ENCODE assay signal across 18 cellular contexts in the genomic region with DNA sequence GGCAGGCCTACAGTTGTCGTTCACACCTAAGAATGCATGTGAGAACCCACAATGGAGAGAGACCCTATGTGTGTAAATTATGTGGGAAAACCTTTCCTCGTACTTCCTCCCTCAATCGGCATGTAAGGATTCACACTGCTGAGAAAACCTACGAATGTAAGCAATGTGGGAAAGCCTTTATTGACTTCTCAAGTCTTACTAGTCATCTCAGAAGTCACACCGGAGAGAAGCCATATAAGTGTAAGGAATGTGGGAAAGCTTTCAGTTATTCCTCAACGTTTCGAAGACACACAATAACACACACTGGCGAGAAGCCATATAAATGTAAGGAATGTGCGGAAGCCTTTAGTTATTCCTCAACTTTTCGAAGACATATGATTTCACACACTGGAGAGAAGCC. TPM values are rescaled to one million over a fixed set of nuclear protein-coding genes. Genes with fewer than 3 reads are reported as not detected.
DNase-seq lines count a peak whose midpoint lies in the region; ATAC-seq and TF ChIP-seq lines count a peak whose summit lies in the region.
"Had no signal": no experiment of that assay in that cellular context is flagged by ENCODE, and none has a peak within 500 bp of the region (broad histone marks: within the 10 kb centered on the region; RNA-seq: fewer than 3 reads in every experiment).

No MANE protein-coding gene starts in this region.

- no peaks in the 10 kb centered on the region for H4K20me1 ChIP-seq in BLaER1 treated with 17β-estradiol and CSF1 and Interleukin-3, amounts not matched to agents 10 nM and 100 nM

- ATAC-seq in HG03469 (IDR thresholded peaks at IDR 0.05; ENCODE audit: unreplicated experiment), result no peak
- ATAC-seq: Panc1 had no signal

- 0 out of 22 replicates have a peak, but pooled peaks cover 0 to 5% (median 0%) of the 10 kb centered on the region in 11 experiments for H3K27me3 ChIP-seq in BLaER1 treated with 17β-estradiol and CSF1 and Interleukin-3, amounts not matched to agents 10 nM and 100 nM
- no peaks in the 10 kb centered on the region for H3K27me3 ChIP-seq in HUES64 (ENCODE audit: insufficient read depth, low read length)
- no peaks in the 10 kb centered on the region for H3K27me3 ChIP-seq in mesendoderm (ENCODE audit: insufficient read depth, low read length, poor library complexity)
- H3K27me3 ChIP-seq: SJSA1 had no signal

- H2BK15ac ChIP-seq in mesendoderm (replicated peaks; ENCODE audit: low read depth), result no peak overlapping the region

- DNase-seq in coronary artery (ENCODE audit: low spot score) (no peak), mesendoderm (peak; percentile 35), NCI-H524 treated with DMSO at 0.1 percent for 48 hours (lab: John Stamatoyannopoulos, UW) (no peak), Kasumi-1 (lab: John Stamatoyannopoulos, UW) (no peak), G401 (ENCODE audit: low spot score) (no peak)
- DNase-seq: DMS79, H9, NCI-H1092, NCI-H1436 treated with DMSO at 0.1 percent for 48 hours, NCI-H2029, NCI-H226, NCI-H510A treated with DMSO at 0.1 percent for 48 hours, NCI-H774 had no signal

- H3K23ac ChIP-seq in mesendoderm (ENCODE audit: low read length), result no peak overlapping the region

- H2BK5ac ChIP-seq in mesendoderm (ENCODE audit: low read length), result no peak overlapping the region

- no peak overlapping the region for H3K4me2 ChIP-seq in BLaER1 treated with 17β-estradiol and CSF1 and Interleukin-3, amounts not matched to agents 10 nM and 100 nM
- no peak overlapping the region for H3K4me2 ChIP-seq in mesendoderm (ENCODE audit: low read length)

- H3K27ac ChIP-seq in BLaER1 treated with 17β-estradiol and CSF1 and Interleukin-3, amounts not matched to agents 10 nM and 100 nM, result no peak overlapping the region
- H3K27ac ChIP-seq in HUES64 (ENCODE audit: low read depth, low read length), result no peak overlapping the region
- no peak overlapping the region for H3K27ac ChIP-seq in coronary artery
- H3K27ac ChIP-seq in mesendoderm (ENCODE audit: low read depth, low read length), result no peak overlapping the region
- H3K27ac ChIP-seq: SJSA1 had no signal

- peaks cover 100% of the 10 kb centered on the region in 11 experiments for H3K9me3 ChIP-seq in BLaER1 treated with 17β-estradiol and CSF1 and Interleukin-3, amounts not matched to agents 10 nM and 100 nM (replicated peaks in 1 of 11)
- H3K9me3 ChIP-seq in HUES64 (ENCODE audit: insufficient read depth, low read depth, low read length), result peaks cover 87% of the 10 kb centered on the region

- H3K4me3 ChIP-seq in BLaER1 treated with 17β-estradiol and CSF1 and Interleukin-3, amounts not matched to agents 10 nM and 100 nM, result peak overlapping the region; percentile 14 to 48 (median 34); a peak in 15 of 20 replicates
- 0 out of 2 replicates have a peak overlapping the region, but pooled peaks have one; percentile 11 for H3K4me3 ChIP-seq in HUES64 (ENCODE audit: low read length)
- peak overlapping the region; percentile 40 for H3K4me3 ChIP-seq in coronary artery
- peak overlapping the region; percentile 21 for H3K4me3 ChIP-seq in mesendoderm (ENCODE audit: low read length)
- H3K4me3 ChIP-seq: SJSA1 had no signal

- no peak overlapping the region for H3K56ac ChIP-seq in mesendoderm (ENCODE audit: low read length)

- no peak for TF ChIP-seq CTCF in coronary artery (IDR thresholded peaks at IDR 0.05)

- H4K5ac ChIP-seq in mesendoderm (ENCODE audit: low read length), result no peak overlapping the region

- H4K8ac ChIP-seq in mesendoderm (ENCODE audit: low read depth, low read length), result no peak overlapping the region

- H3K79me2 ChIP-seq in mesendoderm (ENCODE audit: control insufficient read depth, insufficient read depth, low read length), result no peaks in the 10 kb centered on the region

- no peak overlapping the region for H2AK5ac ChIP-seq in mesendoderm (ENCODE audit: low read length)

- H3K36me3 ChIP-seq in BLaER1 treated with 17β-estradiol and CSF1 and Interleukin-3, amounts not matched to agents 10 nM and 100 nM, result peaks cover 85 to 99% (median 96%) of the 10 kb centered on the region in 11 experiments
- H3K36me3 ChIP-seq in HUES64 (ENCODE audit: insufficient read depth, low read length) (peaks cover 50% of the 10 kb centered on the region), mesendoderm (ENCODE audit: control insufficient read depth, insufficient read depth, low read length) (peaks cover 3% of the 10 kb centered on the region)

- H3K79me1 ChIP-seq in mesendoderm (ENCODE audit: low read length), result no peaks in the 10 kb centered on the region

- H3K18ac ChIP-seq in mesendoderm (ENCODE audit: low read length), result no peak overlapping the region

- no peak overlapping the region for H3K4ac ChIP-seq in mesendoderm (ENCODE audit: low read depth, low read length)

- no peak overlapping the region for H3K9ac ChIP-seq in BLaER1 treated with 17β-estradiol and CSF1 and Interleukin-3, amounts not matched to agents 10 nM and 100 nM
- H3K9ac ChIP-seq in HUES64 (ENCODE audit: low read depth, low read length) (no peak overlapping the region), mesendoderm (ENCODE audit: low read length) (no peak overlapping the region)

- no peak overlapping the region for H2BK120ac ChIP-seq in mesendoderm (ENCODE audit: low read depth, low read length)

- H3K4me1 ChIP-seq in BLaER1 treated with 17β-estradiol and CSF1 and Interleukin-3, amounts not matched to agents 10 nM and 100 nM, result peaks cover 0 to 10% (median 2%) of the 10 kb centered on the region in 10 experiments; a peak in 8 of 20 replicates
- H3K4me1 ChIP-seq in HUES64 (ENCODE audit: insufficient read depth, low read length) (no peaks in the 10 kb centered on the region), mesendoderm (ENCODE audit: control insufficient read depth, low read depth, low read length) (no peaks in the 10 kb centered on the region)
- H3K4me1 ChIP-seq: SJSA1 had no signal

- WGBS in HUES64, result 97% methylated on average over 8 of the region's 10 CpGs
- WGBS in mesendoderm (ENCODE audit: extremely low coverage, insufficient coverage, low lambda C conversion rate), result no CpG with 5 or more reads among the region's 10 CpGs

- in situ Hi-C loops in G401 (cut with HindIII; ENCODE audit: low sequenced_read_pairs), result no loop called here

RNA-seq across cellular contexts. Expression of a gene that starts 11.3 kb away (rescaled TPM):
- polyA plus RNA-seq in HUES64 (2013, experiment 1 of 2), result 3.2 TPM
- polyA plus RNA-seq in HUES64 (2013, experiment 2 of 2), result 4.4 TPM
- polyA plus RNA-seq in mesendoderm (2013, experiment 1 of 2), result 1.1 TPM
- polyA plus RNA-seq in mesendoderm (2013, experiment 2 of 2), result 1.1 TPM
- 5.3 and 19.0 TPM in 2 replicates for total RNA-seq in G401 (2014; rRNA removed; shearing (Covaris generic))

RNA-seq across cellular contexts. Expression of a gene that starts 14.5 kb away (rescaled TPM):
- polyA plus RNA-seq in HUES64 (2013, experiment 1 of 2), result not detected
- polyA plus RNA-seq in HUES64 (2013, experiment 2 of 2), result not detected
- not detected for polyA plus RNA-seq in mesendoderm (2013, experiment 1 of 2)
- polyA plus RNA-seq in mesendoderm (2013, experiment 2 of 2), result not detected
- total RNA-seq in G401 (2014; rRNA removed; shearing (Covaris generic)), result 0.25 and 0.31 TPM in 2 replicates
- total RNA-seq: H9 had no signal

RNA-seq across cellular contexts. Expression of a gene that starts 32.9 kb away (rescaled TPM):
- polyA plus RNA-seq in HUES64 (2013, experiment 1 of 2), result 2.6 TPM
- 3.7 TPM for polyA plus RNA-seq in HUES64 (2013, experiment 2 of 2)
- polyA plus RNA-seq in mesendoderm (2013, experiment 1 of 2), result 2.2 TPM
- polyA plus RNA-seq in mesendoderm (2013, experiment 2 of 2), result 2.2 TPM
- 4.1 and 6.1 TPM in 2 replicates for total RNA-seq in G401 (2014; rRNA removed; shearing (Covaris generic))

RNA-seq across cellular contexts. Expression of a gene that starts 48.1 kb away (rescaled TPM):
- polyA plus RNA-seq in HUES64 (2013, experiment 1 of 2), result 5.7 TPM
- 7.2 TPM for polyA plus RNA-seq in HUES64 (2013, experiment 2 of 2)
- polyA plus RNA-seq in mesendoderm (2013, experiment 1 of 2), result 2.8 TPM
- polyA plus RNA-seq in mesendoderm (2013, experiment 2 of 2), result 2.7 TPM
- total RNA-seq in G401 (2014; rRNA removed; shearing (Covaris generic)), result 12.0 and 20.8 TPM in 2 replicates
